ENCODE assay signal across 8 cellular contexts in genomic region chr4:82891728-82892466, GRCh38. TPM values are rescaled to one million over a fixed set of nuclear protein-coding genes. Genes with fewer than 3 reads are reported as not detected.
A peak's percentile ranks its signal among the peaks of the same experiment; 100 is the strongest.
DNase-seq lines count a peak whose midpoint lies in the region; ATAC-seq and TF ChIP-seq lines count a peak whose summit lies in the region.

No MANE protein-coding gene starts in this region.

- no peaks in the 10 kb centered on the region for H3K27me3 ChIP-seq in osteoblast (ENCODE audit: insufficient read depth, low read length)

- no peaks in the 10 kb centered on the region for H3K9me3 Mint-ChIP-seq in activated naive CD4-positive, alpha-beta T cell treated with anti-CD3 and anti-CD28 coated beads, Interleukin-2, amount 10 ng/mL, durations not matched to agents 7 days and 5 days

- H2AFZ ChIP-seq in osteoblast (ENCODE audit: low read length): peak overlapping the region; percentile 74

- H3K4me1 Mint-ChIP-seq in activated naive CD4-positive, alpha-beta T cell treated with anti-CD3 and anti-CD28 coated beads, Interleukin-2, amount 10 ng/mL, durations not matched to agents 7 days and 5 days: peaks cover 46% of the 10 kb centered on the region

- H3K36me3 ChIP-seq in osteoblast (ENCODE audit: insufficient read depth, low read length): peaks cover 27% of the 10 kb centered on the region

- no peaks in the 10 kb centered on the region for H3K9me3 ChIP-seq in osteoblast (ENCODE audit: low read depth, low read length)

- CTCF ChIA-PET in activated naive CD4-positive, alpha-beta T cell treated with anti-CD3 and anti-CD28 coated beads, Interleukin-2, amount 10 ng/mL, durations not matched to agents 7 days and 5 days (lab: Charles Lee): interaction anchor here (1.3 to 1.6 kb wide), 2 partner anchors 24 to 40 kb away, joined by 3 to 4 read pairs; no protein-coding TSS in a partner anchor

- TF ChIP-seq CTCF in epithelial cell of esophagus (IDR thresholded peaks at IDR 0.05; ENCODE audit: insufficient read depth, low read depth, low read length, missing control alignments): no peak
- TF ChIP-seq CTCF in osteoblast (IDR thresholded peaks at IDR 0.05; ENCODE audit: extremely low read depth, low read depth, low read length): no peak

- H3K4me3 ChIP-seq in epithelial cell of esophagus (ENCODE audit: low read length) (peak overlapping the region; percentile 66), osteoblast (ENCODE audit: insufficient read depth, low read length) (peak overlapping the region; percentile 98)

- H3K4me3 Mint-ChIP-seq in activated naive CD4-positive, alpha-beta T cell treated with anti-CD3 and anti-CD28 coated beads, Interleukin-2, amount 10 ng/mL, durations not matched to agents 7 days and 5 days: peak overlapping the region; percentile 84

- no peak for DNase-seq in activated naive CD4-positive, alpha-beta T cell treated with anti-CD3 and anti-CD28 coated beads, Interleukin-2, amount 10 ng/mL, durations not matched to agents 7 days and 5 days
- DNase-seq in activated naive CD4-positive, alpha-beta T cell treated with anti-CD3 and anti-CD28 coated beads, Interleukin-2, amount 50 U/mL, for 16 hours: no peak
- DNase-seq in RPMI7951 (ENCODE audit: low read depth) (peak; percentile 2), epithelial cell of esophagus (ENCODE audit: low read depth) (no peak), osteoblast (ENCODE audit: insufficient read length, low spot score, missing footprints) (no peak), NCI-H146 treated with DMSO at 0.1 percent for 48 hours (lab: John Stamatoyannopoulos, UW; ENCODE audit: unreplicated experiment) (no peak), epidermal melanocyte (ENCODE audit: insufficient read length, low spot score) (no peak)

- ATAC-seq in HG03196 (IDR thresholded peaks at IDR 0.05; ENCODE audit: unreplicated experiment): no peak

- H3K27me3 Mint-ChIP-seq in activated naive CD4-positive, alpha-beta T cell treated with anti-CD3 and anti-CD28 coated beads, Interleukin-2, amount 10 ng/mL, durations not matched to agents 7 days and 5 days: no peaks in the 10 kb centered on the region

- peaks cover 34% of the 10 kb centered on the region for H3K36me3 Mint-ChIP-seq in activated naive CD4-positive, alpha-beta T cell treated with anti-CD3 and anti-CD28 coated beads, Interleukin-2, amount 10 ng/mL, durations not matched to agents 7 days and 5 days

- peaks cover 18% of the 10 kb centered on the region for H3K4me1 ChIP-seq in osteoblast (ENCODE audit: insufficient read depth, low read length)

- peak overlapping the region; percentile 93 for H3K27ac Mint-ChIP-seq in activated naive CD4-positive, alpha-beta T cell treated with anti-CD3 and anti-CD28 coated beads, Interleukin-2, amount 10 ng/mL, durations not matched to agents 7 days and 5 days

- H3K79me2 ChIP-seq in osteoblast (ENCODE audit: insufficient read depth, low read length): peaks cover 77% of the 10 kb centered on the region

- H4K20me1 ChIP-seq in osteoblast (ENCODE audit: insufficient read depth, low read length): peaks cover 20% of the 10 kb centered on the region

- H3K27ac ChIP-seq in osteoblast (ENCODE audit: low read depth, low read length): peak overlapping the region; percentile 99

- H3K4me2 ChIP-seq in osteoblast (ENCODE audit: insufficient read depth, low read length): peak overlapping the region; percentile 81

RNA-seq across cellular contexts. Expression of gene SEC31A, which starts 0.9 kb away (rescaled TPM):
- total RNA-seq in RPMI7951 (2014; rRNA removed; shearing (Covaris generic)): 134 and 174 TPM in 2 replicates
- 487 and 513 TPM in 2 replicates for total RNA-seq in osteoblast

RNA-seq across cellular contexts. Expression of gene THAP9, which starts 8.6 kb away (rescaled TPM):
- 1.9 and 3.1 TPM in 2 replicates for total RNA-seq in RPMI7951 (2014; rRNA removed; shearing (Covaris generic))
- total RNA-seq in osteoblast: 3.2 and 3.3 TPM in 2 replicates
